ENCODE assay signal across 8 cellular contexts in the genomic region with DNA sequence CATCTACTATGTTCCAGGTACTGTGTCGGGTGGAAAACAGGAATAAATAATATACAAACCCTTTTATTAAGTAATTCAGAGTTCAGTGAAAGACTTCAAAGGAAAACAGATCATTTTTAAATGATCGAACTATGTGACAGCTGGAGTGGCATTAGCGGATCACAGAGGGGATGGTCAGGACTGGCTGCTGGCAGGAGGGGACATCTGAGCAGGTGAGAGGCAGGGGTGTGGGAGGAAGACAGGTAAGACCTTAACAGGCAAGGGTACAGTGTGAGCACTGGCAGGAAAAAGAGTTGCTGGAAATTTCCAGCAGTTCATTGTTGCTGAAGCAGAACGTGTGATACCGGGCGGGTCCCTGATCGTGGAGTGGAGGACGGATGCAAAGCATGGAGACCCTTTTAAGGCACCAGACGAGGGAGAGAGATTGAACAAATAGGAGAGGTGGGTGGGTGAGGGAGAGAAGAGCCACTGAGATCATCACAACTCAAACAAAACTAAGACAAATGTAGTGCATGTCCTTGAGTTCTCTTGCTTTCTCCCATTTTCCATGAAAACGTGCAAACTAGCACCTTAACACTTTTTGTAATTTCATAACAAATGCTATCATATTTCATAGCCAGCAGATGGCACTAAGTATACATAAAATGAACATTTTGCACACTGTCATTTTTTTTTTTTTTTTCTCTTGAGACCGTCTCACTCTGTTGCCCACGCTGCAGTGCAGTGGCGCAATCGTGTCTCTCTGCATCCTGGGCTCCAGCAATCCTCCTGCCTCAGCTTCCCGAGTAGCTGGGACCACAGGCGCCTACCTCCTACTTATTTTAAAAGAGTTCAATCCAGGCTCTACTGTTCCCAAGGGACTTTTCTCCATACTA. TPM values are rescaled to one million over a fixed set of nuclear protein-coding genes. Genes with fewer than 3 reads are reported as not detected.
DNase-seq lines count a peak whose midpoint lies in the region; ATAC-seq and TF ChIP-seq lines count a peak whose summit lies in the region.
"Not testable (repeated sequence)": the region's sequence is repeated elsewhere in the genome, so short reads cannot be mapped to it uniquely, and the experiment has no call there.

No MANE protein-coding gene starts in this region.

- not testable (repeated sequence) for H3K9me3 ChIP-seq in Karpas-422 (ENCODE audit: low read length); T-helper 17 cell (ENCODE audit: control insufficient read depth, low read length, poor library complexity, severe bottlenecking); cardiac muscle cell (ENCODE audit: low read depth); osteoblast (ENCODE audit: low read depth, low read length)

- H3K36me3 ChIP-seq in Karpas-422 (ENCODE audit: insufficient read depth, low read length); cardiac muscle cell; osteoblast (ENCODE audit: insufficient read depth, low read length): not testable (repeated sequence)

- H3K27me3 Mint-ChIP-seq in T-helper 17 cell: peaks cover 39% of the 10 kb centered on the region
- H3K27me3 Mint-ChIP-seq in brain: not testable (repeated sequence)

- not testable (repeated sequence) for H4K20me1 ChIP-seq in Karpas-422 (ENCODE audit: insufficient read depth, low read depth, low read length); osteoblast (ENCODE audit: insufficient read depth, low read length)

- ATAC-seq in T-helper 17 cell: not testable (repeated sequence)

- H3K27ac ChIP-seq in Karpas-422 (ENCODE audit: low read length); cardiac muscle cell; osteoblast (ENCODE audit: low read depth, low read length): not testable (repeated sequence)

- H3K9ac ChIP-seq in Karpas-422 (ENCODE audit: low read length): not testable (repeated sequence)

- not testable (repeated sequence) for H3K4me3 Mint-ChIP-seq in T-helper 17 cell, brain

- not testable (repeated sequence) for H3K4me2 ChIP-seq in Karpas-422 (ENCODE audit: low read depth, low read length, poor library complexity, severe bottlenecking); osteoblast (ENCODE audit: insufficient read depth, low read length)

- not testable (repeated sequence) for H3K36me3 Mint-ChIP-seq in T-helper 17 cell (ENCODE audit: low read depth); brain

- not testable (repeated sequence) for H3K79me2 ChIP-seq in Karpas-422 (ENCODE audit: low read length); osteoblast (ENCODE audit: insufficient read depth, low read length)

- in situ Hi-C loops in ACHN (cut with HindIII; ENCODE audit: low pct_ligation_motif_present, low pct_unique_long_range_greater_than_20kb, low sequenced_read_pairs): not testable (repeated sequence)

- H3K9me2 ChIP-seq in Karpas-422 (replicated peaks; ENCODE audit: insufficient read depth, low read length): not testable (repeated sequence)

- H3K27me3 ChIP-seq in Karpas-422 (ENCODE audit: low read length); cardiac muscle cell; osteoblast (ENCODE audit: insufficient read depth, low read length): not testable (repeated sequence)

- not testable (repeated sequence) for H3K4me1 Mint-ChIP-seq in T-helper 17 cell, brain

- not testable (repeated sequence) for H3K4me1 ChIP-seq in Karpas-422 (ENCODE audit: low read length); cardiac muscle cell (ENCODE audit: low read depth); osteoblast (ENCODE audit: insufficient read depth, low read length)

- TF ChIP-seq CTCF in GM10266 (IDR thresholded peaks at IDR 0.05; ENCODE audit: control insufficient read depth, insufficient read depth, low read depth, missing control alignments): peak; percentile 10
- TF ChIP-seq CTCF in brain (conservative IDR thresholded peaks at IDR 0.05): peak; percentile 27 to 43
- peak; percentile 19 for TF ChIP-seq CTCF in cardiac muscle cell (IDR thresholded peaks at IDR 0.05; ENCODE audit: low read depth, low read length)
- TF ChIP-seq CTCF in osteoblast (IDR thresholded peaks at IDR 0.05; ENCODE audit: extremely low read depth, low read depth, low read length): peak; percentile 31

- H3K4me3 ChIP-seq in Karpas-422 (ENCODE audit: low read length); cardiac muscle cell; osteoblast (ENCODE audit: insufficient read depth, low read length): not testable (repeated sequence)

- DNase-seq in ACHN (peak; percentile 76), Karpas-422 (peak; percentile 85), NCI-H446 treated with DMSO at 0.1 percent for 48 hours (lab: John Stamatoyannopoulos, UW) (peak; percentile 16), cardiac muscle cell (ENCODE audit: low read depth in 1 of 2, low spot score in 1 of 2) (peak; percentile 1 to 76)
- not testable (repeated sequence) for DNase-seq in GM10266 (ENCODE audit: extremely low spot score); T-helper 17 cell; osteoblast (ENCODE audit: insufficient read length, low spot score, missing footprints)

- peak overlapping the region; percentile 32 for H3K27ac Mint-ChIP-seq in T-helper 17 cell
- H3K27ac Mint-ChIP-seq in brain: not testable (repeated sequence)

- H3K9me3 Mint-ChIP-seq in brain: peaks cover 9 to 26% (median 23%) of the 10 kb centered on the region in 5 experiments

- not testable (repeated sequence) for H2AFZ ChIP-seq in Karpas-422 (ENCODE audit: low read length); osteoblast (ENCODE audit: low read length)

RNA-seq across cellular contexts. Expression of gene STEAP1B, which starts 23.7 kb away (rescaled TPM):
- not detected in 2 replicates for total RNA-seq in Karpas-422 (2014; rRNA removed; shearing (Covaris generic); ENCODE audit: low replicate concordance)
- under 1 TPM; 0.73 to 0.75 TPM for total RNA-seq in T-helper 17 cell
- 2.9 TPM for polyA plus RNA-seq in brain (ENCODE audit: insufficient read depth, low read depth, low replicate concordance)
- total RNA-seq in cardiac muscle cell: 0.11 TPM in 1 of 2 replicates, not detected in the other
- polyA plus RNA-seq in cardiac muscle cell: 0.16 TPM in 1 of 2 replicates, not detected in the other
- 31.8 and 40.4 TPM in 2 replicates for total RNA-seq in osteoblast

Comparison
In these comparisons a context has a peak if more than half of its experiments do, and no peak if none do; other contexts are left out.
1. RNA of gene STEAP1B, which starts 23.7 kb away (total RNA-seq): 31.8 to 40.4 TPM in osteoblast; 0.73 to 0.75 TPM in T-helper 17 cell, 0.11 TPM in cardiac muscle cell and not detected in Karpas-422; every median in the first group is over 10 times any median in the second.
2. Peak in every context shown above with its lines, with median percentiles within 50 percentile points of each other: CTCF ChIP-seq.